In the genomic region with DNA sequence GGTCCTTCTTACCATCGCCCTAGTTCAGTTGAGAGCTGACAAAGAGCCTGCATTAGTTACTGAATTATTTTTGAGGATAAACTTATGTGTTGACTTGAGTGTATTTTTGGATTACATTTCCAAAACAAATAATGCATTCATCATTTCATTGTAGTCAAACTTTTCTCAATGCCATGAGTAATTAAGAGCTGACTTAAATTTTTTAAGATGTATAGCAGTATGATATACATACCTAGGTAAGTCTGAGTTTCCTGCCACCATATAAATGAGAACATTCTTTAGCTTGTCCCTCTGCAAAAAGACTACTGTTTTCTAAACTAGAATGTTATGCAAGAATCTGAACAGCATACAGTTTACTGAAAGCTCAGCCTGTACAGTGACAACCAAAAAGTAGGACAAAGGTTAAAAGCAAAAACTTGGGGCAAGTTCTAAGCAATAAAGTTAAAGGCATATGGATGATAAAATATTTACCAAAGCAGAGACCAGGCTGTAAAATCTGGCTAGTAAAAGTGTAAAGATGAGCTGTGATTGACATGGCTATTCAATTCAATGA, we compare ENCODE assay signal across 13 cellular contexts.
DNase-seq lines count a peak whose midpoint lies in the region; ATAC-seq and TF ChIP-seq lines count a peak whose summit lies in the region.
"Had no signal": no experiment of that assay in that cellular context is flagged by ENCODE, and none has a peak within 500 bp of the region (broad histone marks: within the 10 kb centered on the region; RNA-seq: fewer than 3 reads in every experiment).

No MANE protein-coding gene starts in this region.

- intact Hi-C loops in sciatic nerve (cut with DNase I) (no loop called here), spleen (cut with DNase I; ENCODE audit: low total_unique reads) (no loop called here)

- H3K9me3 ChIP-seq in spleen: no peaks in the 10 kb centered on the region

- no peaks in the 10 kb centered on the region for H3K27me3 ChIP-seq in spleen (replicated peaks in 1 of 7)

- H3K4me3 ChIP-seq in foreskin fibroblast (ENCODE audit: low read depth in 1 of 2, low read length in 2 of 2) (no peak overlapping the region), spleen (no peak overlapping the region)

- no peak for TF ChIP-seq POLR2A in spleen (IDR thresholded peaks at IDR 0.05)

- H3K27ac ChIP-seq in spleen: peak overlapping the region in 4 of 8 donors; percentile 20 to 34 (median 22)

- peaks cover 0 to 6% (median 0%) of the 10 kb centered on the region in 6 donors for H3K4me1 ChIP-seq in spleen

- WGBS in spleen, 5 donors: 83 to 96% (median 92%) methylated on average over 1 of the region's 1 CpG

- TF ChIP-seq CTCF in foreskin fibroblast (IDR thresholded peaks at IDR 0.05; ENCODE audit: low read depth, low read length) (no peak), spleen (IDR thresholded peaks at IDR 0.05 in 8 of 11, conservative IDR thresholded peaks at IDR 0.05 in 3 of 11) (no peak)

- DNase-seq in ELR (ENCODE audit: low read depth): peak; percentile 8
- DNase-seq in foreskin fibroblast: peak; percentile 26 to 48
- DNase-seq in sciatic nerve (ENCODE audit: low spot score): no peak
- DNase-seq in spleen: no peak
- no peak for DNase-seq in NCI-H748 (lab: John Stamatoyannopoulos, UW; ENCODE audit: unreplicated experiment)
- DNase-seq in NCI-H82 treated with DMSO at 0.1 percent for 48 hours (lab: John Stamatoyannopoulos, UW; ENCODE audit: unreplicated experiment): no peak
- DNase-seq: activated gamma-delta T cell treated with Interleukin-2 at 50 U/mL for 16 hours; kidney; NCI-H1436 treated with DMSO at 0.1 percent for 48 hours; stimulated activated naive CD4-positive, alpha-beta T cell had no signal

- ATAC-seq in SK-N-SH treated with all-trans-retinoic acid at 6 μM for 48 hours (peak; percentile 21; the same call in 1 of the 3 replicates), sciatic nerve (peak; percentile 64), HG03342 (IDR thresholded peaks at IDR 0.05; ENCODE audit: unreplicated experiment) (no peak)
- ATAC-seq: activated CD4-positive, CD25-positive, alpha-beta regulatory T cell treated with anti-CD3 and anti-CD28 coated beads, Interleukin-2, amount 50 U/mL, for 24 hours had no signal

- peaks cover 0 to 21% (median 9%) of the 10 kb centered on the region in 6 donors for H3K36me3 ChIP-seq in spleen

TF ChIP-seq in SK-N-SH treated with all-trans-retinoic acid at 6 μM for 48 hours, 23 proteins besides CTCF, POLR2A, EP300 and RAD21:
- TF ChIP-seq ZFP3 (CRISPR knock-in tag; IDR thresholded peaks at IDR 0.05) (no peak), OSR1 (CRISPR knock-in tag; IDR thresholded peaks at IDR 0.05) (no peak), SNAI2 (CRISPR knock-in tag; IDR thresholded peaks at IDR 0.05) (no peak), ZC3H10 (CRISPR knock-in tag; IDR thresholded peaks at IDR 0.05) (no peak), ZNF70 (CRISPR knock-in tag; IDR thresholded peaks at IDR 0.05) (no peak), TCF4 (CRISPR knock-in tag; IDR thresholded peaks at IDR 0.05; ENCODE audit: borderline replicate concordance) (no peak), ESRRG (CRISPR knock-in tag; IDR thresholded peaks at IDR 0.05) (no peak), CREB5 (CRISPR knock-in tag; IDR thresholded peaks at IDR 0.05; ENCODE audit: low read depth) (no peak), ZNF565 (CRISPR knock-in tag; conservative IDR thresholded peaks at IDR 0.05; ENCODE audit: low read depth) (no peak), ZFP30 (CRISPR knock-in tag; IDR thresholded peaks at IDR 0.05) (no peak), RARB (CRISPR knock-in tag; IDR thresholded peaks at IDR 0.05) (no peak), PPARA (CRISPR knock-in tag; IDR thresholded peaks at IDR 0.05; ENCODE audit: borderline replicate concordance) (no peak), BACH2 (CRISPR knock-in tag; IDR thresholded peaks at IDR 0.05; ENCODE audit: borderline replicate concordance) (no peak), ISL1 (CRISPR knock-in tag; IDR thresholded peaks at IDR 0.05) (no peak), TSHZ2 (CRISPR knock-in tag; IDR thresholded peaks at IDR 0.05) (no peak), GLIS3 (CRISPR knock-in tag; IDR thresholded peaks at IDR 0.05) (no peak)

Comparison
In these comparisons a context has a peak if more than half of its experiments do, and no peak if none do; other contexts are left out.
1. DNase-seq: peak in ELR (single experiment) and foreskin fibroblast (2 of 2); none in sciatic nerve (single experiment), spleen (single experiment), NCI-H748 (single experiment) and NCI-H82 treated with DMSO at 0.1 percent for 48 hours (single experiment).